ENCODE assay signal across 13 cellular contexts in genomic region chr15:48536681-48537091, GRCh38.
DNase-seq lines count a peak whose midpoint lies in the region; ATAC-seq and TF ChIP-seq lines count a peak whose summit lies in the region.
"Had no signal": no experiment of that assay in that cellular context is flagged by ENCODE, and none has a peak within 500 bp of the region (broad histone marks: within the 10 kb centered on the region; RNA-seq: fewer than 3 reads in every experiment).

No MANE protein-coding gene starts in this region.

- peak overlapping the region; percentile 41 for H3K27ac ChIP-seq in osteoblast (ENCODE audit: low read depth, low read length)
- H3K27ac ChIP-seq: parathyroid adenoma had no signal

- in situ Hi-C loops in ACHN (cut with HindIII; ENCODE audit: low pct_ligation_motif_present, low pct_unique_long_range_greater_than_20kb, low sequenced_read_pairs), result no loop called here

- peaks cover 74% of the 10 kb centered on the region for H3K79me2 ChIP-seq in osteoblast (ENCODE audit: insufficient read depth, low read length)
- H3K79me2 ChIP-seq: parathyroid adenoma had no signal

- H2AFZ ChIP-seq in osteoblast (ENCODE audit: low read length), result no peak overlapping the region
- H2AFZ ChIP-seq: parathyroid adenoma had no signal

- H3K9me3 ChIP-seq in BE2C (no peaks in the 10 kb centered on the region), osteoblast (ENCODE audit: low read depth, low read length) (no peaks in the 10 kb centered on the region)
- H3K9me3 ChIP-seq: thoracic aorta had no signal

- DNase-seq in BE2C (no peak), astrocyte of the hippocampus (ENCODE audit: low read depth, low spot score) (peak; percentile 39), Right ventricle myocardium superior (no peak), osteoblast (ENCODE audit: insufficient read length, low spot score, missing footprints) (no peak), medulla oblongata (ENCODE audit: extremely low spot score) (no peak), T-helper 1 cell (no peak), ACHN (no peak)
- DNase-seq: activated gamma-delta T cell, caudate nucleus, DMS79 had no signal

- H3K27me3 ChIP-seq in BE2C (no peaks in the 10 kb centered on the region), osteoblast (ENCODE audit: insufficient read depth, low read length) (no peaks in the 10 kb centered on the region)

- no peak for TF ChIP-seq CTCF in BE2C (IDR thresholded peaks at IDR 0.05; ENCODE audit: low read depth, low read length)
- TF ChIP-seq CTCF in osteoblast (IDR thresholded peaks at IDR 0.05; ENCODE audit: extremely low read depth, low read depth, low read length), result no peak

- intact Hi-C loops in Right ventricle myocardium superior (cut with DNase I), result no loop called here

- H3K36me3 ChIP-seq in BE2C (no peaks in the 10 kb centered on the region), osteoblast (ENCODE audit: insufficient read depth, low read length) (peaks cover 72% of the 10 kb centered on the region)
- H3K36me3 ChIP-seq: thoracic aorta had no signal

- ATAC-seq in Right ventricle myocardium superior (ENCODE audit: poor library complexity), result peak; percentile 73
- no peak for ATAC-seq in HG03439 (IDR thresholded peaks at IDR 0.05; ENCODE audit: unreplicated experiment)

- H3K4me1 ChIP-seq in BE2C (peaks cover 47% of the 10 kb centered on the region), osteoblast (ENCODE audit: insufficient read depth, low read length) (peaks cover 17% of the 10 kb centered on the region)
- H3K4me1 ChIP-seq: parathyroid adenoma had no signal

- H3K4me3 ChIP-seq in BE2C (ENCODE audit: low read depth, low read length) (peak overlapping the region; percentile 43), osteoblast (ENCODE audit: insufficient read depth, low read length) (no peak overlapping the region)
- H3K4me3 ChIP-seq: thoracic aorta had no signal

- peaks cover 6% of the 10 kb centered on the region for H4K20me1 ChIP-seq in osteoblast (ENCODE audit: insufficient read depth, low read length)

- no peak overlapping the region for H3K4me2 ChIP-seq in osteoblast (ENCODE audit: insufficient read depth, low read length)
